1 cellular context compared by ENCODE assay signal in genomic region chr9:18393340-18394130, GRCh38.
A peak's percentile ranks its signal among the peaks of the same experiment; 100 is the strongest.
TF ChIP-seq lines count a peak whose summit lies in the region.

No MANE protein-coding gene starts in this region.

TF ChIP-seq in HCT116, 20 proteins besides CTCF, POLR2A, EP300 and RAD21 (continued from another document):
- TF ChIP-seq ZBTB33 (IDR thresholded peaks at IDR 0.05; ENCODE audit: extremely low read depth, insufficient replicate concordance, low read length) (no peak), ELF1 (IDR thresholded peaks at IDR 0.05; ENCODE audit: borderline replicate concordance, low read depth) (no peak), JUND (IDR thresholded peaks at IDR 0.05) (peak; percentile 40; the same call in 1 of the 2 replicates), CBX3 (IDR thresholded peaks at IDR 0.05; ENCODE audit: low read depth) (peak; percentile 33; the same call in 1 of the 2 replicates), ZNF274 (IDR thresholded peaks at IDR 0.05; ENCODE audit: low read depth, low read length) (no peak), SRF (IDR thresholded peaks at IDR 0.05; ENCODE audit: low read depth) (no peak), YY1 (IDR thresholded peaks at IDR 0.05; ENCODE audit: extremely low read depth, insufficient replicate concordance, low read depth, low read length) (no peak), ZFX (IDR thresholded peaks at IDR 0.05) (no peak), EGR1 (IDR thresholded peaks at IDR 0.05; ENCODE audit: low read depth) (no peak), MAX (IDR thresholded peaks at IDR 0.05) (no peak), SP1 (IDR thresholded peaks at IDR 0.05; ENCODE audit: low read depth) (0 out of 2 replicates have a peak, but pooled peaks have one; percentile 27)
